31 cellular contexts compared by ENCODE assay signal in the genomic region with DNA sequence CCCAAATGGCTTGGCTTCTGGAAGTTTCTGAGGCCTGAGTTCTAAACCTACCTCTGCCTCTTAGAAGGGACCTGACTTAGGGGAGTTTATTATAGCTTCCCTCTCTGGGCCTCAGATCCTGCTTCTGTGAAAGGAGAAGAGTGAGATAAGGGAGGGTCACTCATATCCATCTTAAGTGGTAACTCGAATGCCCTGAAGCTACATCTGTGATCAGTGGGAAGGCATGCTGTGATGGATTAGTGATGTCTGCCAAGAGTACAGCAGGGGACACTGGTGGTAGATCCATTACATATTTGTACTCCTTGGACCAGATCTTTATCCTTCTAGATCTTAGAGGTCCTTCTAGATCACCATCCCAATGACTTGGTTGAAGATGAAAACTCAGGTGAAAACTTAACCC.
"Had no signal": no experiment of that assay in that cellular context is flagged by ENCODE, and none has a peak within 500 bp of the region (broad histone marks: within the 10 kb centered on the region; RNA-seq: fewer than 3 reads in every experiment).

No MANE protein-coding gene starts in this region.

- H3K4me1 ChIP-seq: ascending aorta had no signal

- ATAC-seq: activated CD4-positive, alpha-beta T cell treated with anti-CD3 and anti-CD28 coated beads for 36 hours; activated CD4-positive, CD25-positive, alpha-beta regulatory T cell treated with anti-CD3 and anti-CD28 coated beads, Interleukin-2, amount 50 U/mL, for 24 hours; activated CD8-positive, alpha-beta memory T cell treated with anti-CD3 and anti-CD28 coated beads, Interleukin-2, amount 10 ng/mL, durations not matched to agents 7 days and 5 days; activated CD8-positive, alpha-beta T cell treated with anti-CD3 and anti-CD28 coated beads, Interleukin-2, amount 10 ng/mL, durations not matched to agents 7 days and 5 days; activated naive CD8-positive, alpha-beta T cell treated with anti-CD3 and anti-CD28 coated beads, Interleukin-2, amount 50 U/mL, for 24 hours; WTC11 had no signal

- H3K4me3 ChIP-seq: ascending aorta, cardiac muscle cell had no signal

- DNase-seq: activated CD4-positive, alpha-beta memory T cell treated with anti-CD3 and anti-CD28 coated beads, Interleukin-2, amount 10 ng/mL, durations not matched to agents 7 days and 5 days; activated CD4-positive, alpha-beta T cell treated with anti-CD3 and anti-CD28 coated beads for 1 hour; activated CD4-positive, alpha-beta T cell treated with anti-CD3 and anti-CD28 coated beads for 36 hours; activated CD4-positive, alpha-beta T cell treated with anti-CD3 and anti-CD28 coated beads for 48 hours; activated CD4-positive, alpha-beta T cell treated with anti-CD3 and anti-CD28 coated beads, Interleukin-2, amount 10 ng/mL, durations not matched to agents 7 days and 5 days; activated CD4-positive, alpha-beta T cell treated with anti-CD3 and anti-CD28 coated beads, Interleukin-2, amount 50 U/mL, for 48 hours; activated CD4-positive, CD25-positive, alpha-beta regulatory T cell; activated CD8-positive, alpha-beta memory T cell treated with anti-CD3 and anti-CD28 coated beads for 24 hours; activated CD8-positive, alpha-beta memory T cell treated with anti-CD3 and anti-CD28 coated beads, Interleukin-2, amount 10 ng/mL, durations not matched to agents 7 days and 5 days; activated CD8-positive, alpha-beta memory T cell treated with anti-CD3 and anti-CD28 coated beads, Interleukin-2, amount 50 U/mL, for 48 hours; activated CD8-positive, alpha-beta T cell treated with anti-CD3 and anti-CD28 coated beads, Interleukin-2, amount 10 ng/mL, durations not matched to agents 7 days and 5 days; activated effector memory CD4-positive, alpha-beta T cell treated with Interleukin-2 at 50 U/mL for 16 hours; activated gamma-delta T cell; activated naive CD4-positive, alpha-beta T cell treated with anti-CD3 and anti-CD28 coated beads, Interleukin-2, amount 10 ng/mL, durations not matched to agents 7 days and 5 days; activated naive CD4-positive, alpha-beta T cell treated with Interleukin-2 at 50 U/mL for 16 hours; activated naive CD8-positive, alpha-beta T cell treated with anti-CD3 and anti-CD28 coated beads, Interleukin-2, amount 10 ng/mL, durations not matched to agents 7 days and 5 days; activated naive CD8-positive, alpha-beta T cell treated with anti-CD3 and anti-CD28 coated beads, Interleukin-2, amount 50 U/mL, for 24 hours; activated T-cell treated with anti-CD3 and anti-CD28 coated beads, Interleukin-2, amount 50 U/mL, for 24 hours; activated T-cell treated with anti-CD3 and anti-CD28 coated beads, Interleukin-2, amount 50 U/mL, for 48 hours; amygdala; anterior cingulate cortex; caudate nucleus; cerebellar nuclear complex; T-helper 1 cell; T-helper 2 cell; T-helper 9 cell; WERI-Rb-1 had no signal

- H3K27me3 ChIP-seq: ascending aorta, cardiac muscle cell had no signal

- H3K27ac ChIP-seq: ascending aorta, cardiac muscle cell, WERI-Rb-1 had no signal

- H3K36me3 ChIP-seq: ascending aorta, cardiac muscle cell, WERI-Rb-1 had no signal
